ENCODE assay signal across 16 cellular contexts in the genomic region with DNA sequence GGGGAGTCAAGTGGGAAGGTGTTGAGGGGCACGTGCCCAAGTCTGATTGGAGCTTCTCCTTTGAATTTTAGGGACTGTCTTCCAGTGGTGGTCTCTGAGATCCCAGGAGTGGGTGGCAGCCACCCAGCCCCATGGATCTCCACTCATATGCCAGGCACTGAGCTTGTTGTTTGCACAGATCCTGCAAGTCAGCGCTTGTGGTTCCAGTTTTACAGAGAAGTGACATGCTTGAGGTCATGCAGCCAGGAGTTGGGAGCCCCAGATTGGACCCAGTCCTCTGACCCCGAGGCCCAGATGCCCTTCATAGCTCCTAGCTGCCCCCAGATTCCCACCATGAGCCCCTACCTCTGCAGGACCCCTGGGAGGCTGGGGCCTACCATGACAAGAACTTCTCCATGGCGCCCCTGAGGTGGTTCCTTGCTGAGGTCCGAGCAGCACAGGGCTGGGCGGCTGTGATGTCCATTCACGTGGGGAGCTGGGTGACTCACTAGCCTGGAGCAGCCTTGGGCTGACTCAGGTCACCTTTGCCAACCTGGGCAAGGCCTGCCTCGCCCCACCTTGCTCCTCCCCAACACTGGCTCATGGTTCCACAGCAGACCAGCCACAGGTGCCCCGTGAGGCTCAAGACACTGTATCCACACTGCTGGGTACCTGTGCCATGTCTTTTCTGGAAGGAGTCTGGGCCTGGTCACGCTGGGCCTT. TPM values are rescaled to one million over a fixed set of nuclear protein-coding genes. Genes with fewer than 3 reads are reported as not detected.
A peak's percentile ranks its signal among the peaks of the same experiment; 100 is the strongest.
DNase-seq lines count a peak whose midpoint lies in the region; ATAC-seq, FAIRE-seq and TF ChIP-seq lines count a peak whose summit lies in the region.
"Had no signal": no experiment of that assay in that cellular context is flagged by ENCODE, and none has a peak within 500 bp of the region (broad histone marks: within the 10 kb centered on the region; RNA-seq: fewer than 3 reads in every experiment).

No MANE protein-coding gene starts in this region.

- H3K4me1 Mint-ChIP-seq in brain, result peaks cover 84% of the 10 kb centered on the region

- H4K20me1 ChIP-seq in HCT116 (ENCODE audit: insufficient read depth) (no peaks in the 10 kb centered on the region; the same call in 1 of the 2 replicates), smooth muscle cell (ENCODE audit: low read depth) (peaks cover 100% of the 10 kb centered on the region)

- CTCF ChIA-PET in HCT116 (lab: Charles Lee) (interaction anchor here (0.8 to 1.4 kb wide), 3 partner anchors 11 to 46 kb away, joined by 4 read pairs; no protein-coding TSS in a partner anchor), GM10248 (lab: Yijun Ruan, JAX) (interaction anchor here (0.7 to 1.6 kb wide), 9 partner anchors 9 to 47 kb away, joined by 3 to 4 read pairs (median 3); no protein-coding TSS in a partner anchor)

- DNase-seq in HCT116 (ENCODE audit: low read depth, low spot score), result peak; percentile 37
- DNase-seq in kidney, result peak; percentile 90
- DNase-seq in smooth muscle cell (lab: John Stamatoyannopoulos, UW; ENCODE audit: unreplicated experiment), result no peak
- no peak for DNase-seq in cerebellar nuclear complex (lab: John Stamatoyannopoulos, UW)
- no peak for DNase-seq in GM10248 (ENCODE audit: extremely low spot score)
- DNase-seq in erythroblast (lab: John Stamatoyannopoulos, UW), result no peak
- DNase-seq: AML-193; central memory CD4-positive, alpha-beta T cell; DMS79; NCI-H2081 treated with DMSO at 0.1 percent for 48 hours; SHP77 treated with DMSO at 0.1 percent for 48 hours had no signal

- RAD21 ChIA-PET in HCT116 (lab: Charles Lee; ENCODE audit: low non-redundant PET in 1 of 2, low total read pairs in 2 of 2, uncharacterized antibody in 2 of 2, unreplicated experiment in 2 of 2), result interaction anchor here in 1 of 2 experiments (0.6 kb wide), 1 partner anchor 187 kb away, joined by 3 read pairs; no protein-coding TSS in a partner anchor

- H3K4me3 ChIP-seq in HCT116 (replicated peaks in 1 of 2; ENCODE audit: low read depth in 1 of 2, low read length in 2 of 2) (peak overlapping the region in 1 of 2 experiments; percentile 14; a peak in 1 of 4 replicates), kidney (ENCODE audit: low read length in 2 of 2) (no peak overlapping the region), smooth muscle cell (no peak overlapping the region)
- H3K4me3 ChIP-seq: skin epidermis had no signal

- no peaks in the 10 kb centered on the region for H3K9me2 ChIP-seq in HCT116 (ENCODE audit: insufficient read depth)

- POLR2A ChIA-PET in HCT116 (lab: Charles Lee) (no interaction called here), GM10248 (lab: Yijun Ruan, JAX) (no interaction called here)

- H3K4me1 ChIP-seq in HCT116 (ENCODE audit: control insufficient read depth in 1 of 2, insufficient read depth in 2 of 2, low read length in 2 of 2), result peaks cover 27 to 62% of the 10 kb centered on the region in 2 experiments
- peaks cover 9 to 12% of the 10 kb centered on the region in 2 donors for H3K4me1 ChIP-seq in kidney (ENCODE audit: control insufficient read depth in 1 of 2, insufficient read depth in 1 of 2, low read depth in 1 of 2, low read length in 2 of 2)
- H3K4me1 ChIP-seq in smooth muscle cell (ENCODE audit: low read depth), result peaks cover 3% of the 10 kb centered on the region

- H3K36me3 ChIP-seq in HCT116 (ENCODE audit: control insufficient read depth in 1 of 2, insufficient read depth in 2 of 2, low read length in 2 of 2) (no peaks in the 10 kb centered on the region; a peak in 1 of 4 replicates), kidney (ENCODE audit: control insufficient read depth in 1 of 2, insufficient read depth in 2 of 2, low read length in 2 of 2) (peaks cover 0 to 4% of the 10 kb centered on the region in 2 donors), smooth muscle cell (ENCODE audit: low read depth) (no peaks in the 10 kb centered on the region)

- no peaks in the 10 kb centered on the region for H3K27me3 ChIP-seq in HCT116 (ENCODE audit: insufficient read depth, low read length)
- H3K27me3 ChIP-seq in smooth muscle cell (ENCODE audit: low read depth), result no peaks in the 10 kb centered on the region

- WGBS in smooth muscle cell (ENCODE audit: low lambda C conversion rate), result 82% methylated on average over 10 of the region's 10 CpGs

- H3K9me3 Mint-ChIP-seq in brain, result no peaks in the 10 kb centered on the region

- peak overlapping the region; percentile 43 for H3K9ac ChIP-seq in HCT116 (ENCODE audit: low read length)
- peak overlapping the region in 1 of 2 donors; percentile 26 for H3K9ac ChIP-seq in kidney (ENCODE audit: low read length in 2 of 2)
- H3K9ac ChIP-seq in smooth muscle cell (ENCODE audit: low read depth), result no peak overlapping the region

- no TSS peak for BruUV-seq in HCT116 (replicated peaks; lab: Mats Ljungman, UMichigan)

- no peak overlapping the region for H2AFZ ChIP-seq in HCT116 (ENCODE audit: low read depth, low read length, poor library complexity, severe bottlenecking)
- no peak overlapping the region for H2AFZ ChIP-seq in smooth muscle cell (ENCODE audit: low read depth)

- TF ChIP-seq RAD21 in HCT116 (IDR thresholded peaks at IDR 0.05; ENCODE audit: low read depth), result no peak

- H3K4me3 Mint-ChIP-seq in brain, result peak overlapping the region; percentile 71 to 95 (median 79)

- no peak for TF ChIP-seq CTCF in HCT116 (IDR thresholded peaks at IDR 0.05 in 2 of 3, conservative IDR thresholded peaks at IDR 0.05 in 1 of 3; ENCODE audit: borderline replicate concordance in 1 of 3, insufficient read depth in 1 of 3, low read depth in 2 of 3, low read length in 2 of 3)
- no peak for TF ChIP-seq CTCF in brain (conservative IDR thresholded peaks at IDR 0.05)
- no peak for TF ChIP-seq CTCF in kidney (IDR thresholded peaks at IDR 0.05; ENCODE audit: borderline replicate concordance, extremely low read depth, insufficient read depth)
- TF ChIP-seq CTCF in smooth muscle cell (IDR thresholded peaks at IDR 0.05; ENCODE audit: borderline replicate concordance, insufficient read depth, poor library complexity, severe bottlenecking), result no peak
- TF ChIP-seq CTCF in GM10248 (IDR thresholded peaks at IDR 0.05; ENCODE audit: control extremely low read depth, extremely low read depth, low read depth, missing control alignments), result no peak

- H3K36me3 Mint-ChIP-seq in brain, result no peaks in the 10 kb centered on the region

- H3K79me2 ChIP-seq in HCT116 (ENCODE audit: insufficient read depth, low read length), result peaks cover 71% of the 10 kb centered on the region
- peaks cover 94% of the 10 kb centered on the region for H3K79me2 ChIP-seq in smooth muscle cell (ENCODE audit: low read depth)

- TF ChIP-seq POLR2A in HCT116 (IDR thresholded peaks at IDR 0.05; ENCODE audit: borderline replicate concordance, extremely low read depth, insufficient read depth, insufficient read length) (no peak), erythroblast (IDR thresholded peaks at IDR 0.05; ENCODE audit: low read length) (no peak)

- intact Hi-C loops in HCT116 (cut with micrococcal nuclease), result loop anchor here (2.0 kb wide), 1 partner anchor 132 kb away; no protein-coding TSS in a partner anchor
- intact Hi-C loops in kidney (cut with DNase I), result no loop called here

- FAIRE-seq in kidney (lab: Jason Lieb, UNC), result no peak
- FAIRE-seq: endothelial cell of umbilical vein, HTR-8/SVneo had no signal

- H3K27me3 Mint-ChIP-seq in brain, result peaks cover 12% of the 10 kb centered on the region

- H3K9me3 ChIP-seq in HCT116 (ENCODE audit: control insufficient read depth in 1 of 2, insufficient read depth in 1 of 2, low read depth in 1 of 2, low read length in 2 of 2), result no peaks in the 10 kb centered on the region
- no peaks in the 10 kb centered on the region for H3K9me3 ChIP-seq in kidney (ENCODE audit: control insufficient read depth in 1 of 2, low read length in 2 of 2)
- no peaks in the 10 kb centered on the region for H3K9me3 ChIP-seq in smooth muscle cell (replicated peaks; ENCODE audit: low read depth)

- ATAC-seq in HCT116 (peak; percentile 88), GM21390 (IDR thresholded peaks at IDR 0.05; ENCODE audit: unreplicated experiment) (no peak)

- peak overlapping the region; percentile 58 for H3K27ac ChIP-seq in HCT116 (ENCODE audit: low read depth, low read length)
- H3K27ac ChIP-seq in kidney (ENCODE audit: low read depth in 2 of 2, low read length in 2 of 2), result peak overlapping the region in 1 of 2 donors; percentile 38
- peak overlapping the region; percentile 18 for H3K27ac ChIP-seq in smooth muscle cell (ENCODE audit: low read depth)

- peaks cover 4% of the 10 kb centered on the region for H3F3A ChIP-seq in smooth muscle cell (ENCODE audit: low read depth)

- H3K4me2 ChIP-seq in HCT116 (ENCODE audit: low read length) (peak overlapping the region; percentile 70), smooth muscle cell (no peak overlapping the region)

- peak overlapping the region; percentile 75 to 96 (median 93) for H3K27ac Mint-ChIP-seq in brain

TF ChIP-seq in HCT116, 20 proteins besides CTCF, POLR2A, EP300 and RAD21:
- TF ChIP-seq ZNF274 (IDR thresholded peaks at IDR 0.05; ENCODE audit: low read depth, low read length), result no peak
- TF ChIP-seq JUND (IDR thresholded peaks at IDR 0.05), result peak; percentile 67; the same call in 1 of the 2 replicates
- peak; percentile 39; the same call in 1 of the 2 replicates for TF ChIP-seq SP1 (IDR thresholded peaks at IDR 0.05; ENCODE audit: low read depth)
- TF ChIP-seq, protein P1, sequence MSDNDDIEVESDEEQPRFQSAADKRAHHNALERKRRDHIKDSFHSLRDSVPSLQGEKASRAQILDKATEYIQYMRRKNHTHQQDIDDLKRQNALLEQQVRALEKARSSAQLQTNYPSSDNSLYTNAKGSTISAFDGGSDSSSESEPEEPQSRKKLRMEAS (IDR thresholded peaks at IDR 0.05), result peak; percentile 74
- peak; percentile 69 for TF ChIP-seq FOSL1 (IDR thresholded peaks at IDR 0.05; ENCODE audit: low read depth)

RNA-seq across cellular contexts. Expression of gene RAI1, which starts 47.4 kb away (rescaled TPM):
- 38.5 TPM for total RNA-seq in HCT116 (2021; ENCODE audit: unreplicated experiment)
- 21.0 and 25.2 TPM in 2 replicates for polyA plus RNA-seq in HCT116 (2012)
- polyA plus RNA-seq in brain (ENCODE audit: insufficient read depth, low read depth, low replicate concordance), result 22.1 TPM
- total RNA-seq in kidney, result 50.5 TPM
- 6.7 TPM for polyA plus RNA-seq in kidney (ENCODE audit: insufficient read depth, low read depth, low replicate concordance)
- 11.1 and 12.2 TPM in 2 replicates for total RNA-seq in smooth muscle cell
- 17.6 and 19.2 TPM in 2 replicates for polyA plus RNA-seq in smooth muscle cell

Comparison
In these comparisons a context has a peak if more than half of its experiments do, and no peak if none do; other contexts are left out.
1. DNase-seq: peak in HCT116 (single experiment) and kidney (single experiment); none in smooth muscle cell (single experiment), cerebellar nuclear complex (0 of 2), GM10248 (single experiment) and erythroblast (0 of 2).